Comparison of ENCODE assay signal across 2 cellular contexts in genomic region chr16:77035361-77035760, GRCh38.
TF ChIP-seq lines count a peak whose summit lies in the region.

No MANE protein-coding gene starts in this region.

TF ChIP-seq in A549, 52 proteins besides CTCF, POLR2A, EP300 and RAD21:
- TF ChIP-seq REST (IDR thresholded peaks at IDR 0.05) (peak; percentile 57; the same call in 1 of the 2 replicates), TP53 (CRISPR knock-in tag; IDR thresholded peaks at IDR 0.05) (no peak)

TF ChIP-seq in HEK293, 187 proteins besides CTCF, POLR2A, EP300 and RAD21 (continued from another document):
- TF ChIP-seq PRDM10 (tag by site-specific recombination; IDR thresholded peaks at IDR 0.05): no peak
- no peak for TF ChIP-seq ZNF624 (tag by site-specific recombination; IDR thresholded peaks at IDR 0.05)
- TF ChIP-seq, protein P1, sequence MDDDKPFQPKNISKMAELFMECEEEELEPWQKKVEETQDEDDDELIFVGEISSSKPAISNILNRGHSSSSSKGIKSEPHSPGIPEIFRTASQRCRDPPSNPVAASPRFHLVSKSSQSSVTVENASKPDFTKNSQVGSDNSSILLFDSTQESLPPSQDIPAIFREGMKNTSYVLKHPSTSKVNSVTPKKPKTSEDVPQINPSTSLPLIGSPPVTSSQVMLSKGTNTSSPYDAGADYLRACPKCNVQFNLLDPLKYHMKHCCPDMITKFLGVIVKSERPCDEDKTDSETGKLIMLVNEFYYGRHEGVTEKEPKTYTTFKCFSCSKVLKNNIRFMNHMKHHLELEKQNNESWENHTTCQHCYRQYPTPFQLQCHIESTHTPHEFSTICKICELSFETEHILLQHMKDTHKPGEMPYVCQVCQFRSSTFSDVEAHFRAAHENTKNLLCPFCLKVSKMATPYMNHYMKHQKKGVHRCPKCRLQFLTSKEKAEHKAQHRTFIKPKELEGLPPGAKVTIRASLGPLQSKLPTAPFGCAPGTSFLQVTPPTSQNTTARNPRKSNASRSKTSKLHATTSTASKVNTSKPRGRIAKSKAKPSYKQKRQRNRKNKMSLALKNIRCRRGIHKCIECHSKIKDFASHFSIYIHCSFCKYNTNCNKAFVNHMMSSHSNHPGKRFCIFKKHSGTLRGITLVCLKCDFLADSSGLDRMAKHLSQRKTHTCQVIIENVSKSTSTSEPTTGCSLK (tag by site-specific recombination; IDR thresholded peaks at IDR 0.05): no peak
- no peak for TF ChIP-seq ZNF157 (tag by site-specific recombination; IDR thresholded peaks at IDR 0.05)
- TF ChIP-seq REST (tag by site-specific recombination; IDR thresholded peaks at IDR 0.05): 0 out of 2 replicates have a peak, but pooled peaks have one; percentile 20
